Comparison of ENCODE assay signal across 17 cellular contexts in the genomic region with DNA sequence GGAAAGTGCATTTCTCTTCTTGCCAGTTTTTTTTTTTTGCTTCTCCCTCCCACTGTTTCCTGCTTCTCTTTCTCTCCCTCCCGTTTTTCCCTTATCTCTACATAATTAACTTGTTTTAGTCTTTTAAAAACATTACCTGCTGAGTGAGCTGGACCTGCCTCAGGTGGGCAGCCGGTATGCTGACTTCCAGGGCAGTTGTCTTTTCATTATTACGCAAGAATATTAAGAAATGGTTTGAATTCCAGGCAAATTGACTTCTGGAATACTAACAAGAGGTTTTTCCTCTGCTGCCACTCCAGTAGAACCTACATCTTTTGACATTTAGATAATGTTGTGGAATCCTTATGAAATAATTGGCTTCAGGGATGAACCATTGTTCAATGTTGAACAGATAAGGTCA.
A peak's percentile ranks its signal among the peaks of the same experiment; 100 is the strongest.
DNase-seq lines count a peak whose midpoint lies in the region; ATAC-seq and TF ChIP-seq lines count a peak whose summit lies in the region.
"Had no signal": no experiment of that assay in that cellular context is flagged by ENCODE, and none has a peak within 500 bp of the region (broad histone marks: within the 10 kb centered on the region; RNA-seq: fewer than 3 reads in every experiment).

No MANE protein-coding gene starts in this region.

- ATAC-seq in IMR-90 (ENCODE audit: low read depth) (no peak), natural killer cell (no peak), psoas muscle (no peak)
- ATAC-seq: CD8-positive, alpha-beta T cell; GM12878 had no signal

- H3K18ac ChIP-seq in IMR-90 (ENCODE audit: low read depth, low read length), result no peak overlapping the region

- no peak overlapping the region for H2AK5ac ChIP-seq in IMR-90 (ENCODE audit: low read depth, low read length)

- CTCF ChIA-PET in IMR-90 (lab: Yijun Ruan, JAX), result no interaction called here

- H4K20me1 ChIP-seq in BLaER1 (no peaks in the 10 kb centered on the region), IMR-90 (ENCODE audit: insufficient read depth, low read length) (no peaks in the 10 kb centered on the region)

- H3K4me3 Mint-ChIP-seq in glutamatergic neuron (ENCODE audit: unreplicated experiment) (no peak overlapping the region), natural killer cell (no peak overlapping the region)
- H3K4me3 Mint-ChIP-seq: CD4-positive, CD25-positive, alpha-beta regulatory T cell; CD8-positive, alpha-beta T cell had no signal

- H3K9me3 ChIP-seq in BLaER1, result no peaks in the 10 kb centered on the region
- H3K9me3 ChIP-seq in IMR-90 (ENCODE audit: control insufficient read depth, insufficient read depth, low read length), result peaks cover 3% of the 10 kb centered on the region
- no peaks in the 10 kb centered on the region for H3K9me3 ChIP-seq in psoas muscle

- H3K9ac ChIP-seq in BLaER1 (no peak overlapping the region), IMR-90 (ENCODE audit: low read depth, low read length) (no peak overlapping the region)

- H3K9me1 ChIP-seq in IMR-90 (ENCODE audit: insufficient read depth, low read length), result no peaks in the 10 kb centered on the region

- H3K4me2 ChIP-seq in BLaER1, result peak overlapping the region; percentile 2; the same call in 1 of the 2 replicates
- H3K4me2 ChIP-seq in IMR-90 (ENCODE audit: low read depth, low read length), result no peak overlapping the region

- no peak overlapping the region for H2AFZ ChIP-seq in IMR-90 (replicated peaks; ENCODE audit: low read length, poor library complexity)

- H3K27ac ChIP-seq in BLaER1 (no peak overlapping the region), IMR-90 (ENCODE audit: insufficient read depth, low read length) (no peak overlapping the region), psoas muscle (no peak overlapping the region)
- H3K27ac ChIP-seq: C4-2B had no signal

- no peaks in the 10 kb centered on the region for H3K27me3 Mint-ChIP-seq in glutamatergic neuron (ENCODE audit: unreplicated experiment)
- no peaks in the 10 kb centered on the region for H3K27me3 Mint-ChIP-seq in natural killer cell (ENCODE audit: low read depth in 2 of 2)

- no CpG with 5 or more reads among the region's 3 CpGs for WGBS in IMR-90 (ENCODE audit: extremely low coverage in 2 of 2, insufficient read length in 1 of 2), 2 experiments
- 28 to 64% (median 50%) methylated on average over 3 of the region's 3 CpGs for WGBS in psoas muscle, 3 donors

- no peak overlapping the region for H2BK15ac ChIP-seq in IMR-90 (ENCODE audit: low read depth, low read length)

- in situ Hi-C loops in IMR-90 (cut with MboI; ENCODE audit: low sequenced_read_pairs), result no loop called here

- H3K14ac ChIP-seq in IMR-90 (replicated peaks; ENCODE audit: low read depth, low read length), result no peak overlapping the region

- intact Hi-C loops in IMR-90 (cut with micrococcal nuclease) (no loop called here), natural killer cell (cut with micrococcal nuclease) (no loop called here), psoas muscle (cut with DNase I) (no loop called here)

- H3K4ac ChIP-seq in IMR-90 (ENCODE audit: low read depth, low read length), result no peak overlapping the region

- peaks cover 29% of the 10 kb centered on the region for H3K36me3 Mint-ChIP-seq in glutamatergic neuron (ENCODE audit: unreplicated experiment)
- H3K36me3 Mint-ChIP-seq in natural killer cell, result no peaks in the 10 kb centered on the region
- H3K36me3 Mint-ChIP-seq: CD4-positive, CD25-positive, alpha-beta regulatory T cell; CD8-positive, alpha-beta T cell had no signal

- no peak for TF ChIP-seq POLR2A in IMR-90 (IDR thresholded peaks at IDR 0.05; ENCODE audit: low read depth, low read length)

- no peak for DNase-seq in IMR-90
- DNase-seq in glutamatergic neuron, result no peak
- no peak for DNase-seq in DMS 273 treated with DMSO at 0.1 percent for 48 hours (lab: John Stamatoyannopoulos, UW)
- DNase-seq in natural killer cell, result no peak
- DNase-seq in psoas muscle, result no peak
- DNase-seq: Caco-2; CD4-positive, CD25-positive, alpha-beta regulatory T cell; CD8-positive, alpha-beta T cell; DMS79; EL; GDM1; GOT3; H7; HCEC 1CT had no signal

- dilution Hi-C loops in IMR-90 (cut with HindIII; ENCODE audit: low sequenced_read_pairs, unreplicated experiment), result no loop called here

- TF ChIP-seq RAD21 in IMR-90 (IDR thresholded peaks at IDR 0.05; ENCODE audit: low read length), result no peak

- no peak overlapping the region for H3K23ac ChIP-seq in IMR-90 (ENCODE audit: low read depth, low read length)

- no peak overlapping the region for H2AK9ac ChIP-seq in IMR-90 (replicated peaks; ENCODE audit: low read depth, low read length, poor library complexity)

- H3K4me1 Mint-ChIP-seq in glutamatergic neuron (ENCODE audit: low read depth, unreplicated experiment), result peaks cover 14% of the 10 kb centered on the region
- H3K4me1 Mint-ChIP-seq in natural killer cell, result no peaks in the 10 kb centered on the region

- no peak overlapping the region for H2BK20ac ChIP-seq in IMR-90 (ENCODE audit: low read depth, low read length)

- no peak overlapping the region for H2BK120ac ChIP-seq in IMR-90 (ENCODE audit: low read depth, low read length)

- H3K56ac ChIP-seq in IMR-90 (ENCODE audit: extremely low read depth, insufficient read depth, low read length), result no peak overlapping the region

- H4K8ac ChIP-seq in IMR-90 (ENCODE audit: low read depth in 2 of 2, low read length in 2 of 2), result no peak overlapping the region

- H3K27me3 ChIP-seq in BLaER1 (no peaks in the 10 kb centered on the region), IMR-90 (ENCODE audit: control insufficient read depth, insufficient read depth, low read length) (no peaks in the 10 kb centered on the region), psoas muscle (ENCODE audit: insufficient read depth in 3 of 3, low read length in 2 of 3) (no peaks in the 10 kb centered on the region)

- no peak overlapping the region for H2BK5ac ChIP-seq in IMR-90 (ENCODE audit: low read depth, low read length, poor library complexity, severe bottlenecking)

- no peaks in the 10 kb centered on the region for H3K36me3 ChIP-seq in BLaER1
- no peaks in the 10 kb centered on the region for H3K36me3 ChIP-seq in IMR-90 (ENCODE audit: control insufficient read depth, insufficient read depth, low read length)
- no peaks in the 10 kb centered on the region for H3K36me3 ChIP-seq in psoas muscle (ENCODE audit: insufficient read depth in 1 of 2, low read depth in 1 of 2)

- H3K27ac Mint-ChIP-seq in glutamatergic neuron (ENCODE audit: unreplicated experiment), result peak overlapping the region; percentile 35
- H3K27ac Mint-ChIP-seq in natural killer cell, result no peak overlapping the region
- H3K27ac Mint-ChIP-seq: CD4-positive, CD25-positive, alpha-beta regulatory T cell; CD8-positive, alpha-beta T cell had no signal

- H3K4me3 ChIP-seq in BLaER1, result no peak overlapping the region
- H3K4me3 ChIP-seq in IMR-90 (ENCODE audit: insufficient read depth, low read depth, low read length), result no peak overlapping the region
- H3K4me3 ChIP-seq in psoas muscle, result no peak overlapping the region
- H3K4me3 ChIP-seq: GM12878 had no signal

- no peak overlapping the region for H4K5ac ChIP-seq in IMR-90 (ENCODE audit: low read depth, low read length)

- no TSS peak for BruUV-seq in IMR-90 (replicated peaks; lab: Mats Ljungman, UMichigan)

- H3K79me1 ChIP-seq in IMR-90 (ENCODE audit: low read depth in 1 of 2, low read length in 2 of 2), result no peaks in the 10 kb centered on the region

- POLR2A ChIA-PET in IMR-90 (lab: Charles Lee; ENCODE audit: unreplicated experiment), result no interaction called here

- H3K4me1 ChIP-seq in BLaER1, result peaks cover 23% of the 10 kb centered on the region
- no peaks in the 10 kb centered on the region for H3K4me1 ChIP-seq in IMR-90 (ENCODE audit: control insufficient read depth, insufficient read depth, low read length)
- no peaks in the 10 kb centered on the region for H3K4me1 ChIP-seq in psoas muscle

- H3K9me3 Mint-ChIP-seq in glutamatergic neuron (ENCODE audit: unreplicated experiment), result peaks cover 2% of the 10 kb centered on the region
- peaks cover 10 to 12% of the 10 kb centered on the region in 2 donors for H3K9me3 Mint-ChIP-seq in natural killer cell

- no peak overlapping the region for H4K91ac ChIP-seq in IMR-90 (ENCODE audit: insufficient read depth, low read depth, low read length)

- TF ChIP-seq CTCF in IMR-90 (conservative IDR thresholded peaks at IDR 0.05; ENCODE audit: low read depth, low read length) (no peak), glutamatergic neuron (IDR thresholded peaks at IDR 0.05; ENCODE audit: partially characterized antibody, unreplicated experiment) (no peak), natural killer cell (IDR thresholded peaks at IDR 0.05) (no peak), psoas muscle (IDR thresholded peaks at IDR 0.05) (no peak)

TF ChIP-seq in IMR-90, 13 proteins besides CTCF, POLR2A, EP300 and RAD21:
- TF ChIP-seq CEBPB (IDR thresholded peaks at IDR 0.05; ENCODE audit: low read depth, low read length), result peak; percentile 37
- no peak for TF ChIP-seq MXI1 (IDR thresholded peaks at IDR 0.05; ENCODE audit: borderline replicate concordance, low read depth, low read length)
TF ChIP-seq in IMR-90: peak in this region for 1.
